In the genomic region with DNA sequence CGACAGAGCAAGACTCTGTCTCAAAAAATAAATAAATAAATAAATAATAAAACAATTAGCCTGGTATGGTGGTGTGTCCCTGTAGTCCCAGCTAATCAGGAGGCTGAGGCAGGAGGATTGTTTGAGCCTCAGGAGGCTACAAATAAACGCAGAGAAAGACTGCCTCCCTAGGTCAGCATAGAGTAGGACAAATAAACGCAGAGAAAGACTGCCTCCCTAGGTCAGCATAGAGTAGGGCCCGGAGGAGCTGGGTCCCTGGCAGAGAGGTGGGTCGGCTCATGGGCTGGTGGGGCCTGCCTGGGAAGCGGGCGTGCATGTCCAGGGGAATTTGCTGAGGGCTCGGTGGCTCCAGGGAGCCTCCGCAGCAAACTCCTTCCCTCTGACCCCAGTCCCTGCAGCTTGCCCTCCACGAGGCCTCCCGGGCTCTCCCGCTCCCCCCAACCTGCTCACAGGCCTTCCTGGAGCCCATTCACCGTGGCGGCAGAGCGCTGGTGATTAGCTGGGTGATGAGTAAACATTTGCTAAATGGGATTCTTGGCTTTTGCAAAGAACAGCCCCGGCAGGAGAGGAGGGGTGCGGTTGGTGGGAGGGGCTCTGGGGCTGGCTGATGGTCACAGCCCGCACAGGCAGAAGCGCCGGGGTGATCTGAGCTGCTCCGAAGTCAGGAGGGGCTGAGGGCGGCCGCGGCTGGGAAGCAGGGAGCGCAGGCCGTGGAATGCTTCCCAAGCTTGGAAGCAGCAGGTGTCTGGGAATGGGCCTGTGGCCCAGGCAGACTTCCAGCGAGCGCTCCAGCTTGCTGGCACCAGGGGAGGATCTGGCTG, we compare ENCODE assay signal across 11 cellular contexts.
DNase-seq lines count a peak whose midpoint lies in the region; ATAC-seq and TF ChIP-seq lines count a peak whose summit lies in the region.
"Had no signal": no experiment of that assay in that cellular context is flagged by ENCODE, and none has a peak within 500 bp of the region (broad histone marks: within the 10 kb centered on the region; RNA-seq: fewer than 3 reads in every experiment).

No MANE protein-coding gene starts in this region.

- H3K27me3 ChIP-seq in dorsolateral prefrontal cortex (peaks cover 0 to 20% (median 0%) of the 10 kb centered on the region in 45 donors), mesenchymal stem cell (ENCODE audit: control insufficient read depth in 1 of 2, insufficient read depth in 1 of 2, low read length in 2 of 2) (peaks cover 57 to 66% of the 10 kb centered on the region in 2 experiments)

- H3K18ac ChIP-seq in mesenchymal stem cell (ENCODE audit: low read depth in 1 of 2, low read length in 2 of 2) = no peak overlapping the region

- H3K36me3 ChIP-seq in mesenchymal stem cell (ENCODE audit: control insufficient read depth in 1 of 2, insufficient read depth in 2 of 2, low read depth in 1 of 2, low read length in 2 of 2) = peaks cover 0 to 3% of the 10 kb centered on the region in 2 experiments

- H3K27ac Mint-ChIP-seq in stimulated activated naive CD8-positive, alpha-beta T cell treated with anti-CD3 and anti-CD28 coated beads, Interleukin-15, amount 100 ng/mL, for 72 hours = peak overlapping the region in 1 of 2 donors; percentile 54
- H3K27ac Mint-ChIP-seq in endothelial cell (ENCODE audit: unreplicated experiment) = no peak overlapping the region
- H3K27ac Mint-ChIP-seq: activated naive CD8-positive, alpha-beta T cell had no signal

- no peak overlapping the region for H2BK15ac ChIP-seq in mesenchymal stem cell (ENCODE audit: low read depth, poor library complexity, severe bottlenecking)

- no peak for ATAC-seq in HG03159 (IDR thresholded peaks at IDR 0.05; ENCODE audit: unreplicated experiment)
- no peak for ATAC-seq in stimulated activated naive CD8-positive, alpha-beta T cell treated with anti-CD3 and anti-CD28 coated beads, Interleukin-15, amount 100 ng/mL, for 72 hours

- peak overlapping the region; percentile 47 for H2AFZ ChIP-seq in mesenchymal stem cell (ENCODE audit: low read depth, low read length)

- intact Hi-C loops in dorsolateral prefrontal cortex (cut with DNase I) = no loop called here

- no peaks in the 10 kb centered on the region for H3K27me3 Mint-ChIP-seq in stimulated activated naive CD8-positive, alpha-beta T cell treated with anti-CD3 and anti-CD28 coated beads, Interleukin-15, amount 100 ng/mL, for 72 hours
- H3K27me3 Mint-ChIP-seq in endothelial cell (ENCODE audit: unreplicated experiment) = peaks cover 1% of the 10 kb centered on the region

- no peak overlapping the region for H4K8ac ChIP-seq in mesenchymal stem cell (ENCODE audit: low read length)

- no peak overlapping the region for H4K91ac ChIP-seq in mesenchymal stem cell (ENCODE audit: low read length)

- H3K79me1 ChIP-seq in mesenchymal stem cell (replicated peaks; ENCODE audit: low read length, poor library complexity, severe bottlenecking) = no peaks in the 10 kb centered on the region

- H3K14ac ChIP-seq in mesenchymal stem cell (ENCODE audit: low read length in 2 of 2) = peak overlapping the region in 1 of 2 experiments; percentile 57

- H3K9me3 ChIP-seq in mesenchymal stem cell (ENCODE audit: control insufficient read depth, low read length) = no peaks in the 10 kb centered on the region

- no peak overlapping the region for H3K23ac ChIP-seq in mesenchymal stem cell (ENCODE audit: low read length in 2 of 2)

- no peak overlapping the region for H2BK120ac ChIP-seq in mesenchymal stem cell (ENCODE audit: low read depth, low read length)

- WGBS in mesenchymal stem cell = 31% methylated on average over 21 of the region's 28 CpGs

- no peak overlapping the region for H2BK12ac ChIP-seq in mesenchymal stem cell (ENCODE audit: low read length in 2 of 2)

- H3K4me1 ChIP-seq in mesenchymal stem cell (ENCODE audit: control insufficient read depth, insufficient read depth, low read depth, low read length) = peaks cover 12% of the 10 kb centered on the region

- TF ChIP-seq CTCF in dorsolateral prefrontal cortex (IDR thresholded peaks at IDR 0.05 in 54 of 56, conservative IDR thresholded peaks at IDR 0.05 in 2 of 56; ENCODE audit: low read depth in 1 of 56, partially characterized antibody in 56 of 56) (no peak), endothelial cell (IDR thresholded peaks at IDR 0.05; ENCODE audit: unreplicated experiment) (no peak)

- no peak overlapping the region for H3K4me2 ChIP-seq in mesenchymal stem cell (ENCODE audit: low read length, poor library complexity, severe bottlenecking)

- no peaks in the 10 kb centered on the region for H3K9me3 Mint-ChIP-seq in stimulated activated naive CD8-positive, alpha-beta T cell treated with anti-CD3 and anti-CD28 coated beads, Interleukin-15, amount 100 ng/mL, for 72 hours
- H3K9me3 Mint-ChIP-seq in endothelial cell (ENCODE audit: unreplicated experiment) = no peaks in the 10 kb centered on the region

- no peak overlapping the region for H2BK5ac ChIP-seq in mesenchymal stem cell (ENCODE audit: low read depth, low read length, poor library complexity, severe bottlenecking)

- no peak overlapping the region for H2AK5ac ChIP-seq in mesenchymal stem cell (ENCODE audit: low read length, severe bottlenecking)

- DNase-seq in C1 segment of cervical spinal cord (lab: John Stamatoyannopoulos, UW) (peak in 9 of 14 donors; percentile 13 to 84 (median 39)), NCI-H187 treated with DMSO at 0.1 percent for 48 hours (lab: John Stamatoyannopoulos, UW) (peak; percentile 45), dorsolateral prefrontal cortex (peak in 4 of 10 donors; percentile 30 to 81 (median 61)), mesenchymal stem cell (no peak), endothelial cell (ENCODE audit: low spot score) (no peak), activated gamma-delta T cell treated with Interleukin-2 at 50 U/mL for 16 hours (no peak)
- DNase-seq in stimulated activated naive CD8-positive, alpha-beta T cell treated with anti-CD3 and anti-CD28 coated beads, Interleukin-15, amount 100 ng/mL, for 72 hours = no peak

- H3K4me1 Mint-ChIP-seq in stimulated activated naive CD8-positive, alpha-beta T cell treated with anti-CD3 and anti-CD28 coated beads, Interleukin-15, amount 100 ng/mL, for 72 hours = no peaks in the 10 kb centered on the region
- H3K4me1 Mint-ChIP-seq in endothelial cell (ENCODE audit: unreplicated experiment) = no peaks in the 10 kb centered on the region

- H3K27ac ChIP-seq in dorsolateral prefrontal cortex = peak overlapping the region in 37 of 59 donors; percentile 8 to 82 (median 58)
- H3K27ac ChIP-seq in mesenchymal stem cell (ENCODE audit: low read length, poor library complexity, severe bottlenecking) = no peak overlapping the region
- H3K27ac ChIP-seq: HL-60, SK-N-MC had no signal

- H3K36me3 Mint-ChIP-seq in endothelial cell (ENCODE audit: low read depth, unreplicated experiment) = no peaks in the 10 kb centered on the region
- H3K36me3 Mint-ChIP-seq: activated naive CD8-positive, alpha-beta T cell had no signal

- H3K4me3 ChIP-seq in dorsolateral prefrontal cortex = peak overlapping the region in 8 of 59 donors; percentile 11 to 36 (median 16)
- peak overlapping the region in 1 of 2 experiments; percentile 27 for H3K4me3 ChIP-seq in mesenchymal stem cell (ENCODE audit: insufficient read depth in 1 of 2, low read depth in 1 of 2, low read length in 2 of 2)
- H3K4me3 ChIP-seq: SK-N-MC had no signal

- H3K4ac ChIP-seq in mesenchymal stem cell (ENCODE audit: low read depth in 1 of 2, low read length in 2 of 2) = no peak overlapping the region

- no peak overlapping the region for H3K4me3 Mint-ChIP-seq in stimulated activated naive CD8-positive, alpha-beta T cell treated with anti-CD3 and anti-CD28 coated beads, Interleukin-15, amount 100 ng/mL, for 72 hours
- no peak overlapping the region for H3K4me3 Mint-ChIP-seq in endothelial cell (ENCODE audit: unreplicated experiment)
- H3K4me3 Mint-ChIP-seq: activated naive CD8-positive, alpha-beta T cell had no signal

- H3K9ac ChIP-seq in mesenchymal stem cell (ENCODE audit: low read length) = no peak overlapping the region

Comparison
In these comparisons a context has a peak if more than half of its experiments do, and no peak if none do; other contexts are left out.
1. DNase-seq: peak in C1 segment of cervical spinal cord (9 of 14) and NCI-H187 treated with DMSO at 0.1 percent for 48 hours (single experiment); none in mesenchymal stem cell (single experiment), stimulated activated naive CD8-positive, alpha-beta T cell treated with anti-CD3 and anti-CD28 coated beads, Interleukin-15, amount 100 ng/mL, for 72 hours (0 of 2), endothelial cell (single experiment) and activated gamma-delta T cell treated with Interleukin-2 at 50 U/mL for 16 hours (single experiment).